Comparison of ENCODE assay signal across 1 cellular context in the genomic region with DNA sequence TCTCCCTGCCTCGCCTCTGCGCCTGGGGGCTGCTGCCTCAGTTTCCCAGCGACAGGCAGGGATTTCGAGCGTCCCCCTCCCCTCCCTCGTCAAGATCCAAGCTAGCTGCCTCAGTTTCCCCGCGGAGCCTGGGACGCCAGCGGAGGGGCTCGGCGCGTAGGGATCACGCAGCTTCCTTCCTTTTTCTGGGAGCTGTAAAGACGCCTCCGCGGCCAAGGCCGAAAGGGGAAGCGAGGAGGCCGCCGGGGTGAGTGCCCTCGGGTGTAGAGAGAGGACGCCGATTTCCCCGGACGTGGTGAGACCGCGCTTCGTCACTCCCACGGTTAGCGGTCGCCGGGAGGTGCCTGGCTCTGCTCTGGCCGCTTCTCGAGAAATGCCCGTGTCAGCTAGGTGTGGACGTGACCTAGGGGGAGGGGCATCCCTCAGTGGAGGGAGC.
TF ChIP-seq lines count a peak whose summit lies in the region.

No MANE protein-coding gene starts in this region.

TF ChIP-seq in IMR-90, 13 proteins besides CTCF, POLR2A, EP300 and RAD21 (continued from another document):
- TF ChIP-seq, protein P1, sequence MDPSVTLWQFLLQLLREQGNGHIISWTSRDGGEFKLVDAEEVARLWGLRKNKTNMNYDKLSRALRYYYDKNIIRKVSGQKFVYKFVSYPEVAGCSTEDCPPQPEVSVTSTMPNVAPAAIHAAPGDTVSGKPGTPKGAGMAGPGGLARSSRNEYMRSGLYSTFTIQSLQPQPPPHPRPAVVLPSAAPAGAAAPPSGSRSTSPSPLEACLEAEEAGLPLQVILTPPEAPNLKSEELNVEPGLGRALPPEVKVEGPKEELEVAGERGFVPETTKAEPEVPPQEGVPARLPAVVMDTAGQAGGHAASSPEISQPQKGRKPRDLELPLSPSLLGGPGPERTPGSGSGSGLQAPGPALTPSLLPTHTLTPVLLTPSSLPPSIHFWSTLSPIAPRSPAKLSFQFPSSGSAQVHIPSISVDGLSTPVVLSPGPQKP (IDR thresholded peaks at IDR 0.05; ENCODE audit: borderline replicate concordance, low read depth, low read length) = no peak
- no peak for TF ChIP-seq CEBPB (IDR thresholded peaks at IDR 0.05; ENCODE audit: low read depth, low read length)
